ENCODE assay signal across 23 cellular contexts in the genomic region with DNA sequence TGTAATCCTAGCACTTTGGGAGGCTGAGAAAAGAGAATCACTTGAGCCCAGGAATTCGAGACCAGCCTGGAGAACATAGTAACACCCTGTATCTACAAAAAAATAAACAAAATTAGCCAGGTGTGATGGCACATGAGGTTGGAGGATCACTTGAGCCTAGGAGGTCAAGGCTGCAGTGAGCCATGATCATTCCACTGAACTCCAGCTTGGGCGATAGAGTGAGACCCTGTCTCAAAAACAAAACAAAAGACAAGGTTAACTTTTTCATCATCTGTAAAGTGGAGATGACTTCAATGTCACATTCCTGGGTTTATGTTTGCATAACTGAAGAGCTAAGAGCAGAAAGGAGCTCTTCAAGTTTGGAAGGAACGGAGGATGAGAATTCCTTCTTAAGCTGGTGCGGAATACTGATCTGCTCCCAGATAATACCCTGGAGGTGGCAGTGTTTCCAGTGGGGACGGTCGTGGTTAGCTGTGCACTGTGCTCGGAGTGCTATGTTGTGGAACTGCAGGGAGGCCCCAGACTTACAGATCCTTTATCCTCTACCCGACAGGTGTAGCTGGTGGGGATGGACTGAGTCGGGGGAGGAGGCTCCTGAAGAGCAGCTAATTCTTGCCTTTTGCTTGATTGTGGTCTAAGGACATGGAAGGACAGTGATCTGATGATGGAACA. TPM values are rescaled to one million over a fixed set of nuclear protein-coding genes. Genes with fewer than 3 reads are reported as not detected.
DNase-seq lines count a peak whose midpoint lies in the region; ATAC-seq lines count a peak whose summit lies in the region.
"Had no signal": no experiment of that assay in that cellular context is flagged by ENCODE, and none has a peak within 500 bp of the region (broad histone marks: within the 10 kb centered on the region; RNA-seq: fewer than 3 reads in every experiment).

No MANE protein-coding gene starts in this region.

- peak overlapping the region; percentile 18 for H3K9ac ChIP-seq in skeletal muscle satellite cell (ENCODE audit: low read depth, low read length)

- H3K4me1 ChIP-seq in SJCRH30 (peaks cover 10% of the 10 kb centered on the region), skeletal muscle satellite cell (ENCODE audit: control insufficient read depth, insufficient read depth, low read length) (peaks cover 9% of the 10 kb centered on the region)
- no peaks in the 10 kb centered on the region for H3K4me1 ChIP-seq in effector memory CD4-positive, alpha-beta T cell (ENCODE audit: control insufficient read depth, insufficient read depth, low read length, poor library complexity, severe bottlenecking)
- H3K4me1 ChIP-seq: gastroesophageal sphincter, Peyer's patch had no signal

- H3K27ac ChIP-seq in SJCRH30: no peak overlapping the region
- H3K27ac ChIP-seq in effector memory CD4-positive, alpha-beta T cell (ENCODE audit: insufficient read depth, low read length, poor library complexity, severe bottlenecking): no peak overlapping the region
- H3K27ac ChIP-seq: brain microvascular endothelial cell, gastroesophageal sphincter, Peyer's patch had no signal

- H3K9me3 ChIP-seq in SJCRH30 (replicated peaks) (no peaks in the 10 kb centered on the region), skeletal muscle satellite cell (replicated peaks; ENCODE audit: low read length) (no peaks in the 10 kb centered on the region)
- H3K9me3 ChIP-seq in effector memory CD4-positive, alpha-beta T cell (ENCODE audit: control insufficient read depth, low read length): no peaks in the 10 kb centered on the region
- H3K9me3 ChIP-seq: gastroesophageal sphincter, Peyer's patch had no signal

- H3K4me3 ChIP-seq in SJCRH30: no peak overlapping the region
- no peak overlapping the region for H3K4me3 ChIP-seq in skeletal muscle satellite cell (ENCODE audit: low read length)
- H3K4me3 ChIP-seq in effector memory CD4-positive, alpha-beta T cell (ENCODE audit: insufficient read depth, low read depth, low read length, poor library complexity, severe bottlenecking): no peak overlapping the region
- H3K4me3 ChIP-seq: gastroesophageal sphincter, Peyer's patch had no signal

- peak overlapping the region; percentile 47 for H3K4me2 ChIP-seq in skeletal muscle satellite cell (ENCODE audit: low read length)

- H3K36me3 ChIP-seq in SJCRH30 (no peaks in the 10 kb centered on the region), skeletal muscle satellite cell (ENCODE audit: insufficient read depth, low read length) (no peaks in the 10 kb centered on the region)
- no peaks in the 10 kb centered on the region for H3K36me3 ChIP-seq in effector memory CD4-positive, alpha-beta T cell (ENCODE audit: control insufficient read depth, insufficient read depth, low read length)
- H3K36me3 ChIP-seq: brain microvascular endothelial cell, gastroesophageal sphincter, Peyer's patch had no signal

- ATAC-seq in HG02763 (IDR thresholded peaks at IDR 0.05; ENCODE audit: unreplicated experiment) (no peak), GM21360 (IDR thresholded peaks at IDR 0.05; ENCODE audit: unreplicated experiment) (no peak)
- ATAC-seq: gastroesophageal sphincter; left ventricle myocardium superior; natural killer cell treated with Interleukin-12 subunit alpha and Interleukin-12 subunit beta and Interleukin-15 and Interleukin-18, amount 100 ng/mL, for 72 hours had no signal

- DNase-seq in Caki2 (ENCODE audit: low read depth) (peak; percentile 70), SJCRH30 (peak; percentile 5 to 21), kidney tubule cell (ENCODE audit: low spot score) (peak; percentile 20)
- DNase-seq in effector memory CD4-positive, alpha-beta T cell: no peak
- DNase-seq: ACHN; activated CD4-positive, alpha-beta T cell treated with anti-CD3 and anti-CD28 coated beads for 48 hours; activated T-cell treated with anti-CD3 and anti-CD28 coated beads for 4 hours; Kasumi-1; left ventricle myocardium superior; NCI-H1417; NCI-H2081 treated with DMSO at 0.1 percent for 48 hours; NCI-H526 treated with DMSO at 0.1 percent for 48 hours; Peyer's patch; SHP77; small intestine; stimulated activated naive CD4-positive, alpha-beta T cell treated with Interleukin-2 at 50 U/mL for 16 hours; SW 1271 had no signal

- H3K27me3 ChIP-seq in SJCRH30 (no peaks in the 10 kb centered on the region), skeletal muscle satellite cell (ENCODE audit: control insufficient read depth, insufficient read depth, low read length) (no peaks in the 10 kb centered on the region)
- no peaks in the 10 kb centered on the region for H3K27me3 ChIP-seq in effector memory CD4-positive, alpha-beta T cell (replicated peaks; ENCODE audit: control insufficient read depth, insufficient read depth, low read length, poor library complexity, severe bottlenecking)
- H3K27me3 ChIP-seq: brain microvascular endothelial cell, gastroesophageal sphincter, Peyer's patch had no signal

- in situ Hi-C loops in Caki2 (cut with HindIII; ENCODE audit: low pct_unique_long_range_greater_than_20kb, low sequenced_read_pairs): no loop called here

RNA-seq across cellular contexts. Expression of a gene that starts 22.5 kb away (rescaled TPM):
- 11.1 and 13.5 TPM in 2 replicates for total RNA-seq in Caki2 (2014; rRNA removed; shearing (Covaris generic); ENCODE audit: low replicate concordance)
- 8.5 and 10.8 TPM in 2 replicates for total RNA-seq in SJCRH30 (2014; rRNA removed; shearing (Covaris generic))
- total RNA-seq in skeletal muscle satellite cell (2012; rRNA removed): 14.7 and 15.5 TPM in 2 replicates

Comparison
In these comparisons a context has a peak if more than half of its experiments do, and no peak if none do; other contexts are left out.
1. DNase-seq: peak in Caki2 (single experiment), SJCRH30 (2 of 2) and kidney tubule cell (single experiment); none in effector memory CD4-positive, alpha-beta T cell (0 of 3).